ENCODE assay signal across 8 cellular contexts in the genomic region with DNA sequence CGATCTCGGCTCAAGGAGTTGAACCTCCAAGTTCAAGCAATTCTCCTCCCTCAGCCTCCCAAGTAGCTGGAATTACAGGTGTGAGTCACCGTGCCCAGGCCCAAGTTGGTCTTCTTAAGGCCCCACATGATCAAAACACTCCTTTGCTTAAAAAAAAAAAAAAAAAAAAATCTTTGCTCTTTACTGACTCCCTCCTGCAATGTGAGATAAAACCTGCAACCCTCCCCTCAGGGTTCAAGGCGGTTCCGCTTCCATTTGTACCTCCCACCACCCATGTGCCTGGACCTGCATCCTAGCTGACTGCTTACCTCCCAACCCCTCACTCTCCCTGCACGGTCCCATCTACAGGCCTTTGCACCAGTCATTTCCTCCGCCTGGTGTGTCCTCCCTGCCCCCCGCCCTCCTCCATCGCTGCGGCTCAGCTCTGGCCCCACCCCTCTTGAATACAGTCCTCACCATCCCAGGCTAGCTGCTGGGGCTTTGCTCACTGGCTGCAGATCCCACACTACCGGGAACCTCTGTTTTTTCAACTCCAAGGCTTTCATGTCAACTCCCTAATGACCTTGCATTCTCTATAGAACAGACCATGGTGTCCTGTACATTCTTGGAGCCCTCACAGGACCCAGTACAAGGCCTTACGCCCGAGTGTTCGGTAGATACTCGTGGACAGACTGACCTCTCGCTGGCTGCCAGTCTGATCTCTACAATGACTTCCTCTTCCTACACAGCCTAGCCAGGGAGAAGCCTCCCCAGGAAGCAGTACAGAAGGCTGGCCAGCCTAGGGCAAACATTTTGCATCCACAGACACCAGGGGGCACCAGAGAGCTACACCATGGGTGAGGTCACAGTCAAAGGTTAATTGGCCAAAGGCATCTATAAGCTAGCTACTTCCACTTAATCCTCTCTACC. TPM values are rescaled to one million over a fixed set of nuclear protein-coding genes. Genes with fewer than 3 reads are reported as not detected.
A peak's percentile ranks its signal among the peaks of the same experiment; 100 is the strongest.
DNase-seq lines count a peak whose midpoint lies in the region; ATAC-seq and TF ChIP-seq lines count a peak whose summit lies in the region.

No MANE protein-coding gene starts in this region.

- no peak for TF ChIP-seq POLR2A in lower leg skin (IDR thresholded peaks at IDR 0.05)

- ATAC-seq in HG02571 (IDR thresholded peaks at IDR 0.05; ENCODE audit: unreplicated experiment) (peak; percentile 65), GM18858 (IDR thresholded peaks at IDR 0.05; ENCODE audit: unreplicated experiment) (no peak)

- WGBS in lower leg skin, 2 donors = 48 to 52% methylated on average over 16 of the region's 16 CpGs

- TF ChIP-seq CTCF in lower leg skin (IDR thresholded peaks at IDR 0.05) = peak in 2 of 3 donors; percentile 10 to 90

- DNase-seq in D341Med (ENCODE audit: low spot score) = peak; percentile 82
- DNase-seq in NCI-H748 (lab: John Stamatoyannopoulos, UW; ENCODE audit: unreplicated experiment) = peak; percentile 65
- peak; percentile 92 for DNase-seq in activated CD4-positive, alpha-beta T cell treated with anti-CD3 and anti-CD28 coated beads, Interleukin-2, amount 50 U/mL, for 1 hour
- DNase-seq in dermis blood vessel endothelial cell = peak; percentile 94
- peak; percentile 81 to 96 for DNase-seq in lower leg skin (ENCODE audit: low spot score in 2 of 2)
- peak; percentile 81 to 95 for DNase-seq in stimulated activated CD4-positive, alpha-beta T cell treated with anti-CD3 and anti-CD28 coated beads, Interleukin-4, amount 100 ng/mL, for 48 hours (ENCODE audit: low read depth in 2 of 2)

- H3K4me3 ChIP-seq in lower leg skin (ENCODE audit: low read depth, poor library complexity, severe bottlenecking) = no peak overlapping the region

- intact Hi-C loops in lower leg skin (cut with DNase I; ENCODE audit: low total_unique reads) = loop anchor here (5.0 kb wide), 1 partner anchor 99 kb away; no protein-coding TSS in a partner anchor

RNA-seq across cellular contexts. Expression of a gene that starts 14.2 kb away (rescaled TPM):
- total RNA-seq in dermis blood vessel endothelial cell = 15.7 and 38.0 TPM in 2 replicates
- total RNA-seq in lower leg skin = 1 to 10 TPM; 4.6 to 8.5 (median 6.6) TPM
